Comparison of ENCODE assay signal across 16 cellular contexts in the genomic region with DNA sequence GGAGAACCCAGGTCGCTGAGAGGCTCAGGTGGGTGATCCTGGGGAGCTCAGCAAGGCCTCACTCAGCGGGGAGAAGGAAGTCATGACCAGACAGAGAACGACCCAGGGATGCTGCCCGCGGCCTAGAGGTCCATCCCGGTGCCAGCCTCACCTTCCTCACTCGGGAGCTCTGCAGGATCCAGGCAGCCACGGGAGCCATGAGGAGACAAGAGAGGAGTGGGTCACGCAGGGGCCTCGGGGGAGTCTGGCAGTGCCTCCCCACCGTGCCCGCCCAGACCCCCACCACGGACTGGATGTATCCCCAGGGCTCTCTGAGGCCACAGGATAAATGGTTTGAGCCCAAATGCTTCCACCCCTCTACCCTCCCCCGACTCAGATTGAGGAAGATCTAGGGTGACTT. TPM values are rescaled to one million over a fixed set of nuclear protein-coding genes. Genes with fewer than 3 reads are reported as not detected.
DNase-seq lines count a peak whose midpoint lies in the region; ATAC-seq and TF ChIP-seq lines count a peak whose summit lies in the region.
"Had no signal": no experiment of that assay in that cellular context is flagged by ENCODE, and none has a peak within 500 bp of the region (broad histone marks: within the 10 kb centered on the region; RNA-seq: fewer than 3 reads in every experiment).

No MANE protein-coding gene starts in this region.

- no peaks in the 10 kb centered on the region for H3K27me3 Mint-ChIP-seq in memory B cell
- no peaks in the 10 kb centered on the region for H3K27me3 Mint-ChIP-seq in stimulated activated memory B cell treated with anti-CD40 and anti-IgM and Interleukin-4, amounts not matched to agents 10 μg/mL and 1 μg/mL and 100 μg/mL, for 72 hours

- H2AFZ ChIP-seq in GM23248, result no peak overlapping the region

- peaks cover 67% of the 10 kb centered on the region for H4K20me1 ChIP-seq in BLaER1
- no peaks in the 10 kb centered on the region for H4K20me1 ChIP-seq in GM23248 (ENCODE audit: insufficient read depth)

- no peak overlapping the region for H3K4me3 Mint-ChIP-seq in memory B cell
- H3K4me3 Mint-ChIP-seq in stimulated activated memory B cell treated with anti-CD40 and anti-IgM and Interleukin-4, amounts not matched to agents 10 μg/mL and 1 μg/mL and 100 μg/mL, for 72 hours, result no peak overlapping the region
- H3K4me3 Mint-ChIP-seq: CD14-positive monocyte; CD8-positive, alpha-beta T cell had no signal

- peaks cover 18% of the 10 kb centered on the region for H3K36me3 Mint-ChIP-seq in memory B cell
- peaks cover 26% of the 10 kb centered on the region for H3K36me3 Mint-ChIP-seq in stimulated activated memory B cell treated with anti-CD40 and anti-IgM and Interleukin-4, amounts not matched to agents 10 μg/mL and 1 μg/mL and 100 μg/mL, for 72 hours

- no peak overlapping the region for H3K4me2 ChIP-seq in BLaER1
- H3K4me2 ChIP-seq in GM23248 (ENCODE audit: unreplicated experiment), result no peak overlapping the region

- intact Hi-C loops in aorta (cut with DNase I), result no loop called here

- peaks cover 29% of the 10 kb centered on the region for H3K4me1 Mint-ChIP-seq in memory B cell
- H3K4me1 Mint-ChIP-seq in stimulated activated memory B cell treated with anti-CD40 and anti-IgM and Interleukin-4, amounts not matched to agents 10 μg/mL and 1 μg/mL and 100 μg/mL, for 72 hours, result peaks cover 57% of the 10 kb centered on the region

- 84 to 91% methylated on average over 14 of the region's 14 CpGs for WGBS in aorta, 2 donors
- WGBS in GM23248 (ENCODE audit: low coverage in 1 of 2, low lambda C conversion rate in 2 of 2, missing lambda C conversion rate in 2 of 2), 2 experiments, result 66 to 77% methylated on average over 7 to 14 of the region's 14 CpGs

- H3K27ac ChIP-seq in BLaER1 (peak overlapping the region; percentile 23; the same call in 1 of the 2 replicates), aorta (ENCODE audit: low read depth in 1 of 2, low read length in 2 of 2) (no peak overlapping the region), GM23248 (no peak overlapping the region)
- H3K27ac ChIP-seq: HL-60 had no signal

- H3K27ac Mint-ChIP-seq in memory B cell, result peak overlapping the region; percentile 6
- peak overlapping the region; percentile 64 for H3K27ac Mint-ChIP-seq in stimulated activated memory B cell treated with anti-CD40 and anti-IgM and Interleukin-4, amounts not matched to agents 10 μg/mL and 1 μg/mL and 100 μg/mL, for 72 hours

- H3K9ac ChIP-seq in BLaER1 (no peak overlapping the region), GM23248 (no peak overlapping the region)

- H3F3A ChIP-seq in GM23248 (ENCODE audit: insufficient read depth), result no peaks in the 10 kb centered on the region

- H3K9me3 ChIP-seq in BLaER1, result no peaks in the 10 kb centered on the region
- no peaks in the 10 kb centered on the region for H3K9me3 ChIP-seq in aorta (ENCODE audit: control insufficient read depth, low read length)
- no peaks in the 10 kb centered on the region for H3K9me3 ChIP-seq in GM23248 (ENCODE audit: low read depth)
- H3K9me3 ChIP-seq: BE2C had no signal

- ATAC-seq in memory B cell (ENCODE audit: low read depth), result no peak
- ATAC-seq in stimulated activated memory B cell treated with anti-CD40 and anti-IgM and Interleukin-4, amounts not matched to agents 10 μg/mL and 1 μg/mL and 100 μg/mL, for 72 hours, result no peak
- ATAC-seq in aorta (ENCODE audit: low FRiP score), result no peak
- ATAC-seq: CD8-positive, alpha-beta T cell; HCT116 had no signal

- H3K36me3 ChIP-seq in BLaER1, result peaks cover 70% of the 10 kb centered on the region
- H3K36me3 ChIP-seq in aorta (ENCODE audit: control insufficient read depth in 1 of 2, insufficient read depth in 2 of 2, low read length in 1 of 2), result no peaks in the 10 kb centered on the region
- no peaks in the 10 kb centered on the region for H3K36me3 ChIP-seq in GM23248 (ENCODE audit: low read depth)
- H3K36me3 ChIP-seq: BE2C had no signal

- H3K4me3 ChIP-seq in BLaER1 (no peak overlapping the region), aorta (ENCODE audit: low read length in 2 of 2) (no peak overlapping the region), GM23248 (no peak overlapping the region)

- 0 out of 2 replicates have a peak, but pooled peaks have one; percentile 19 for TF ChIP-seq POLR2A in Raji (IDR thresholded peaks at IDR 0.05; ENCODE audit: insufficient read depth, low read depth, low read length)

- in situ Hi-C loops in GM23248 (cut with MboI), result no loop called here

- H3K27me3 ChIP-seq in BLaER1 (no peaks in the 10 kb centered on the region), aorta (ENCODE audit: control insufficient read depth in 1 of 2, insufficient read depth in 2 of 2, low read length in 1 of 2) (no peaks in the 10 kb centered on the region), GM23248 (replicated peaks; ENCODE audit: insufficient read depth) (no peaks in the 10 kb centered on the region)
- H3K27me3 ChIP-seq: BE2C had no signal

- no peaks in the 10 kb centered on the region for H3K79me2 ChIP-seq in GM23248 (ENCODE audit: insufficient read depth)

- no peaks in the 10 kb centered on the region for H3K9me3 Mint-ChIP-seq in memory B cell
- H3K9me3 Mint-ChIP-seq in stimulated activated memory B cell treated with anti-CD40 and anti-IgM and Interleukin-4, amounts not matched to agents 10 μg/mL and 1 μg/mL and 100 μg/mL, for 72 hours, result no peaks in the 10 kb centered on the region
- H3K9me3 Mint-ChIP-seq: CD14-positive monocyte; CD8-positive, alpha-beta T cell had no signal

- H3K4me1 ChIP-seq in BLaER1 (peaks cover 49% of the 10 kb centered on the region), aorta (ENCODE audit: control insufficient read depth in 1 of 2, insufficient read depth in 2 of 2, low read length in 2 of 2) (no peaks in the 10 kb centered on the region), GM23248 (ENCODE audit: insufficient read depth) (no peaks in the 10 kb centered on the region)
- H3K4me1 ChIP-seq: BE2C had no signal

- DNase-seq in memory B cell (ENCODE audit: low spot score in 2 of 2) (no peak), aorta (no peak), GM23248 (no peak)
- DNase-seq in activated CD4-positive, CD25-positive, alpha-beta regulatory T cell treated with anti-CD3 and anti-CD28 coated beads, Interleukin-2, amount 50 U/mL, for 72 hours, result no peak
- DNase-seq: BE2C; CD8-positive, alpha-beta T cell; COR-L47; DMS153; DMS79 treated with DMSO at 0.1 percent for 48 hours; GDM1 had no signal

- no peaks in the 10 kb centered on the region for H3K9me2 ChIP-seq in GM23248 (ENCODE audit: insufficient read depth)

RNA-seq across cellular contexts. Expression of a gene that starts 10.7 kb away (rescaled TPM):
- 10 to 100 TPM; 28.7 to 32.1 TPM for total RNA-seq in aorta
- polyA plus RNA-seq in aorta (10 to 100 TPM in 1 of 2 donors, 1 to 10 TPM in 1; 7.5 to 88.7 TPM), GM23248 (2016; fragmentation: Nextera tagmentation; extraction: Ambion mirVana) (0.58 and 0.81 TPM in 2 replicates)
- total RNA-seq in GM23248 (2014; rRNA removed; shearing (Covaris generic)), result 0.86 TPM in 1 of 2 replicates, not detected in the other

RNA-seq across cellular contexts. Expression of a gene that starts 37.3 kb away (rescaled TPM):
- 1 to 10 TPM; 3.5 to 4.7 TPM for total RNA-seq in aorta
- polyA plus RNA-seq in aorta (1 to 10 TPM in 1 of 2 donors, under 1 TPM in 1; 0.50 to 1.6 TPM), GM23248 (2016; fragmentation: Nextera tagmentation; extraction: Ambion mirVana) (0.06 TPM in 1 of 2 replicates, not detected in the other)
- total RNA-seq in GM23248 (2014; rRNA removed; shearing (Covaris generic)), result not detected in 2 replicates

Comparison
In these comparisons a context has a peak if more than half of its experiments do, and no peak if none do; other contexts are left out.
1. RNA of a gene that starts 10.7 kb away (total RNA-seq): 28.7 to 32.1 TPM in aorta; 0.86 TPM in GM23248; every median in the first group is over 10 times any median in the second.